In genomic region chr6:149264629-149265028, GRCh38 we compare ENCODE assay signal across 9 cellular contexts. TPM values are rescaled to one million over a fixed set of nuclear protein-coding genes. Genes with fewer than 3 reads are reported as not detected.
A peak's percentile ranks its signal among the peaks of the same experiment; 100 is the strongest.
DNase-seq lines count a peak whose midpoint lies in the region; ATAC-seq, FAIRE-seq and TF ChIP-seq lines count a peak whose summit lies in the region.
"Had no signal": no experiment of that assay in that cellular context is flagged by ENCODE, and none has a peak within 500 bp of the region (broad histone marks: within the 10 kb centered on the region; RNA-seq: fewer than 3 reads in every experiment).

No MANE protein-coding gene starts in this region.

- no peak overlapping the region for H2BK5ac ChIP-seq in H1 (ENCODE audit: low read depth, low read length)

- no peak overlapping the region for H3K4ac ChIP-seq in H1 (replicated peaks; ENCODE audit: insufficient read length, low read depth, low read length)

- peak; percentile 60 for DNase-seq in COLO668 (lab: John Stamatoyannopoulos, UW; ENCODE audit: unreplicated experiment)
- DNase-seq in NCI-H146 treated with DMSO at 0.1 percent for 48 hours (lab: John Stamatoyannopoulos, UW; ENCODE audit: unreplicated experiment) = peak; percentile 83
- DNase-seq in activated CD4-positive, alpha-beta T cell treated with anti-CD3 and anti-CD28 coated beads, Interleukin-2, amount 50 U/mL, for 4 hours = peak; percentile 35 to 39
- no peak for DNase-seq in H1 (ENCODE audit: low read depth in 1 of 2, low spot score in 2 of 2)
- no peak for DNase-seq in activated T-helper 2 cell treated with anti-CD3 and anti-CD28 coated beads, Interferon-gamma antibody, Interleukin-2, Interleukin-4, amounts not matched to agents 10 μg/mL and 5 μg/mL and 100 μg/mL, durations not matched to agents 14 hours and 24 hours and 36 hours (ENCODE audit: low spot score)
- no peak for DNase-seq in psoas muscle
- no peak for DNase-seq in NCI-H446 (lab: John Stamatoyannopoulos, UW)
- DNase-seq in NCI-H226 = no peak
- DNase-seq: Caco-2 had no signal

- H3K4me1 Mint-ChIP-seq in activated T-helper 2 cell treated with anti-CD3 and anti-CD28 coated beads, Interferon-gamma antibody, Interleukin-2, Interleukin-4, amounts not matched to agents 10 μg/mL and 5 μg/mL and 100 μg/mL, durations not matched to agents 14 hours and 24 hours and 36 hours (ENCODE audit: low read depth) = peaks cover 38% of the 10 kb centered on the region

- no peaks in the 10 kb centered on the region for H3K27me3 Mint-ChIP-seq in activated T-helper 2 cell treated with anti-CD3 and anti-CD28 coated beads, Interferon-gamma antibody, Interleukin-2, Interleukin-4, amounts not matched to agents 10 μg/mL and 5 μg/mL and 100 μg/mL, durations not matched to agents 14 hours and 24 hours and 36 hours (ENCODE audit: low read depth)

- H3K14ac ChIP-seq in H1 (ENCODE audit: insufficient read length) = no peak overlapping the region

- POLR2A ChIA-PET in H1 (lab: Charles Lee; ENCODE audit: partially characterized antibody) = no interaction called here

- no peaks in the 10 kb centered on the region for H4K20me1 ChIP-seq in H1 (replicated peaks in 1 of 2; ENCODE audit: control insufficient read depth in 1 of 2, insufficient read depth in 2 of 2, low read length in 2 of 2)

- TF ChIP-seq POLR2A in H1 (IDR thresholded peaks at IDR 0.05; ENCODE audit: control extremely low read depth in 1 of 2, low read depth in 2 of 2, low read length in 2 of 2) = no peak

- H3K36me3 ChIP-seq in H1 (ENCODE audit: control insufficient read depth in 2 of 4, insufficient read depth in 4 of 4, low read length in 3 of 4) (no peaks in the 10 kb centered on the region), psoas muscle (ENCODE audit: insufficient read depth in 1 of 2, low read depth in 1 of 2) (no peaks in the 10 kb centered on the region)

- H3K56ac ChIP-seq in H1 (replicated peaks; ENCODE audit: insufficient read length, low read depth, low read length) = no peak overlapping the region

- H3K18ac ChIP-seq in H1 (ENCODE audit: extremely low read depth, low read length) = no peak overlapping the region

- H4K8ac ChIP-seq in H1 (ENCODE audit: extremely low read depth, insufficient read depth, low read length) = no peak overlapping the region

- 0 out of 2 replicates have a peak overlapping the region, but pooled peaks have one; percentile 41 for H2AFZ ChIP-seq in H1 (ENCODE audit: low read length)

- H3K4me3 Mint-ChIP-seq in activated T-helper 2 cell treated with anti-CD3 and anti-CD28 coated beads, Interferon-gamma antibody, Interleukin-2, Interleukin-4, amounts not matched to agents 10 μg/mL and 5 μg/mL and 100 μg/mL, durations not matched to agents 14 hours and 24 hours and 36 hours (ENCODE audit: low read depth) = no peak overlapping the region

- TF ChIP-seq RAD21 in H1 (IDR thresholded peaks at IDR 0.05 in 1 of 2, conservative IDR thresholded peaks at IDR 0.05 in 1 of 2; ENCODE audit: low read depth in 2 of 2, low read length in 2 of 2) = no peak

- FAIRE-seq in H1 (lab: Jason Lieb, UNC) = peak; percentile 28

- H3K23ac ChIP-seq in H1 (ENCODE audit: insufficient read length) = no peak overlapping the region

- no peak overlapping the region for H2AK5ac ChIP-seq in H1 (ENCODE audit: low read depth, low read length)

- H3K4me3 ChIP-seq in H1 (ENCODE audit: extremely low read depth in 1 of 4, insufficient read depth in 2 of 4, low read depth in 3 of 4, low read length in 4 of 4) (no peak overlapping the region), psoas muscle (no peak overlapping the region)

- 82% methylated on average over 5 of the region's 5 CpGs; no CpG with 5 or more reads in 1 of the 2 experiments for WGBS in H1 (ENCODE audit: extremely low coverage in 1 of 2, insufficient coverage in 1 of 2, insufficient read length in 1 of 2, insufficient replicate concordance in 2 of 2, low coverage in 1 of 2, low lambda C conversion rate in 2 of 2, missing lambda C conversion rate in 1 of 2), 2 experiments
- WGBS in psoas muscle, 3 donors = 53 to 59% (median 58%) methylated on average over 5 of the region's 5 CpGs

- intact Hi-C loops in activated T-helper 2 cell treated with anti-CD3 and anti-CD28 coated beads, Interferon-gamma antibody, Interleukin-2, Interleukin-4, amounts not matched to agents 10 μg/mL and 5 μg/mL and 100 μg/mL, durations not matched to agents 14 hours and 24 hours and 36 hours (cut with micrococcal nuclease) = no loop called here
- intact Hi-C loops in psoas muscle (cut with DNase I) = no loop called here

- no peak overlapping the region for H2BK20ac ChIP-seq in H1 (ENCODE audit: low read length)

- H3K9me3 ChIP-seq in H1 (ENCODE audit: insufficient read depth in 2 of 2, low read depth in 1 of 2, low read length in 1 of 2) (no peaks in the 10 kb centered on the region), psoas muscle (no peaks in the 10 kb centered on the region)
- H3K9me3 ChIP-seq: Caco-2 had no signal

- no peak overlapping the region for H2BK120ac ChIP-seq in H1 (replicated peaks; ENCODE audit: low read depth, low read length)

- no peak overlapping the region for H2BK12ac ChIP-seq in H1 (ENCODE audit: low read depth, low read length)

- no peaks in the 10 kb centered on the region; the same call in 1 of the 2 replicates for H3K23me2 ChIP-seq in H1 (ENCODE audit: low read depth, low read length)

- no peaks in the 10 kb centered on the region for H3K9me3 Mint-ChIP-seq in activated T-helper 2 cell treated with anti-CD3 and anti-CD28 coated beads, Interferon-gamma antibody, Interleukin-2, Interleukin-4, amounts not matched to agents 10 μg/mL and 5 μg/mL and 100 μg/mL, durations not matched to agents 14 hours and 24 hours and 36 hours

- no peak overlapping the region for H3K9ac ChIP-seq in H1 (replicated peaks in 1 of 4; ENCODE audit: extremely low read depth in 1 of 4, low read depth in 3 of 4, low read length in 3 of 4)

- TF ChIP-seq CTCF in H1 (IDR thresholded peaks at IDR 0.05; ENCODE audit: control extremely low read depth in 1 of 3, insufficient read depth in 1 of 3, low read depth in 1 of 3, low read length in 3 of 3) = no peak
- no peak for TF ChIP-seq CTCF in psoas muscle (IDR thresholded peaks at IDR 0.05)

- H3K79me2 ChIP-seq in H1 (ENCODE audit: control insufficient read depth in 1 of 2, insufficient read depth in 2 of 2, low read length in 2 of 2) = no peaks in the 10 kb centered on the region

- H3K4me2 ChIP-seq in H1 (ENCODE audit: insufficient read depth in 1 of 2, low read depth in 2 of 2, low read length in 2 of 2) = no peak overlapping the region

- H4K91ac ChIP-seq in H1 (replicated peaks; ENCODE audit: insufficient read length, low read length) = peak overlapping the region; percentile 22

- TF ChIP-seq EP300 in H1 (IDR thresholded peaks at IDR 0.05; ENCODE audit: borderline replicate concordance in 1 of 2, low read depth in 2 of 2, low read length in 2 of 2) = no peak

- no peaks in the 10 kb centered on the region for H3K4me1 ChIP-seq in H1 (replicated peaks in 1 of 4; ENCODE audit: control insufficient read depth in 3 of 4, insufficient read depth in 4 of 4, low read length in 3 of 4)
- peaks cover 6% of the 10 kb centered on the region for H3K4me1 ChIP-seq in psoas muscle
- H3K4me1 ChIP-seq: Caco-2 had no signal

- H2BK15ac ChIP-seq in H1 (ENCODE audit: low read length) = no peak overlapping the region

- H3K27me3 ChIP-seq in H1 (replicated peaks in 1 of 4; ENCODE audit: control insufficient read depth in 3 of 4, extremely low read depth in 1 of 4, insufficient read depth in 3 of 4, low read length in 3 of 4) (no peaks in the 10 kb centered on the region), psoas muscle (ENCODE audit: insufficient read depth in 3 of 3, low read length in 2 of 3) (peaks cover 0 to 6% (median 0%) of the 10 kb centered on the region in 3 donors)

- ATAC-seq in psoas muscle = no peak

- H4K5ac ChIP-seq in H1 (ENCODE audit: insufficient read length, low read depth, low read length) = no peak overlapping the region

- H3K36me3 Mint-ChIP-seq in activated T-helper 2 cell treated with anti-CD3 and anti-CD28 coated beads, Interferon-gamma antibody, Interleukin-2, Interleukin-4, amounts not matched to agents 10 μg/mL and 5 μg/mL and 100 μg/mL, durations not matched to agents 14 hours and 24 hours and 36 hours (ENCODE audit: low read depth) = no peaks in the 10 kb centered on the region

- CTCF ChIA-PET in H1 (lab: Charles Lee; ENCODE audit: partially characterized antibody) = no interaction called here

- no peak overlapping the region for H3K27ac ChIP-seq in H1 (ENCODE audit: low read depth, low read length)
- no peak overlapping the region for H3K27ac ChIP-seq in psoas muscle

- no peak overlapping the region for H3K27ac Mint-ChIP-seq in activated T-helper 2 cell treated with anti-CD3 and anti-CD28 coated beads, Interferon-gamma antibody, Interleukin-2, Interleukin-4, amounts not matched to agents 10 μg/mL and 5 μg/mL and 100 μg/mL, durations not matched to agents 14 hours and 24 hours and 36 hours

- H3K79me1 ChIP-seq in H1 (ENCODE audit: low read depth, low read length) = no peaks in the 10 kb centered on the region

TF ChIP-seq in H1, 55 proteins besides CTCF, POLR2A, EP300 and RAD21 (continues in another document):
- TF ChIP-seq GABPA (IDR thresholded peaks at IDR 0.05; ENCODE audit: borderline replicate concordance, insufficient read depth, low read length) (no peak), NANOG (IDR thresholded peaks at IDR 0.05; ENCODE audit: insufficient read depth, low read depth, low read length, poor library complexity, severe bottlenecking) (no peak)

RNA-seq across cellular contexts. Expression of gene TAB2, which starts 52.9 kb away (rescaled TPM):
- 57.4 and 63.0 TPM in 2 replicates for total RNA-seq in H1 (2021; fragmentation: NEBNext Ultra II Directional; extraction: Animal tissue kit (Norgen Biotek cat#: 25700))
- 26.2 and 40.4 TPM in 2 replicates for polyA plus RNA-seq in H1 (2011; rRNA removed)
- polyA plus RNA-seq in H1 (2011; cell fraction: cytosol; rRNA removed) = 30.0 TPM
- 44.3 TPM for polyA plus RNA-seq in H1 (2011; cell fraction: nucleus; rRNA removed)
- polyA plus RNA-seq in H1 (2012, experiment 1 of 2) = 24.6 to 44.7 TPM (median 30.9 TPM) in 4 replicates
- 3.0 TPM for polyA plus RNA-seq in H1 (2012, experiment 2 of 2)
- 59.2 TPM for polyA plus RNA-seq in H1 (2013, experiment 1 of 2)
- polyA plus RNA-seq in H1 (2013, experiment 2 of 2) = 55.5 TPM
- 77.7 and 90.1 TPM in 2 replicates for polyA minus RNA-seq in H1 (2011; rRNA and poly(A)+ RNA removed)
- 39.0 TPM for polyA minus RNA-seq in H1 (2011; cell fraction: cytosol; rRNA and poly(A)+ RNA removed)
- polyA minus RNA-seq in H1 (2011; cell fraction: nucleus; rRNA and poly(A)+ RNA removed) = 109 TPM
- total RNA-seq in activated T-helper 2 cell treated with anti-CD3 and anti-CD28 coated beads, Interferon-gamma antibody, Interleukin-2, Interleukin-4, amounts not matched to agents 10 μg/mL and 5 μg/mL and 100 μg/mL, durations not matched to agents 14 hours and 24 hours and 36 hours = 106 and 110 TPM in 2 replicates
- total RNA-seq in psoas muscle = 10 to 100 TPM; 44.3 to 72.2 (median 63.7) TPM
- 10 to 100 TPM; 35.9 to 86.0 (median 54.4) TPM for polyA plus RNA-seq in psoas muscle

Comparison
In these comparisons a context has a peak if more than half of its experiments do, and no peak if none do; other contexts are left out.
1. DNase-seq: peak in COLO668 (single experiment), NCI-H146 treated with DMSO at 0.1 percent for 48 hours (single experiment) and activated CD4-positive, alpha-beta T cell treated with anti-CD3 and anti-CD28 coated beads, Interleukin-2, amount 50 U/mL, for 4 hours (2 of 2); none in H1 (0 of 2), activated T-helper 2 cell treated with anti-CD3 and anti-CD28 coated beads, Interferon-gamma antibody, Interleukin-2, Interleukin-4, amounts not matched to agents 10 μg/mL and 5 μg/mL and 100 μg/mL, durations not matched to agents 14 hours and 24 hours and 36 hours (single experiment), psoas muscle (0 of 2), NCI-H446 (0 of 2) and NCI-H226 (single experiment).